8 cellular contexts compared by ENCODE assay signal in genomic region chr7:55570218-55570873, GRCh38. TPM values are rescaled to one million over a fixed set of nuclear protein-coding genes. Genes with fewer than 3 reads are reported as not detected.
DNase-seq lines count a peak whose midpoint lies in the region; ATAC-seq and TF ChIP-seq lines count a peak whose summit lies in the region.

No MANE protein-coding gene starts in this region.

- no peak for DNase-seq in AG04449 (ENCODE audit: low read depth, low spot score)
- DNase-seq in natural killer cell treated with Interleukin-12 subunit alpha and Interleukin-12 subunit beta and Interleukin-15 and Interleukin-18, amount 100 ng/mL, for 72 hours (ENCODE audit: low spot score): no peak
- DNase-seq in SW 1271 (lab: John Stamatoyannopoulos, UW): no peak
- DNase-seq in HuH-7 (ENCODE audit: low spot score): no peak
- DNase-seq in GM19238 (ENCODE audit: insufficient read length, low spot score): no peak

- no peaks in the 10 kb centered on the region for H3K27me3 Mint-ChIP-seq in activated naive CD8-positive, alpha-beta T cell
- H3K27me3 Mint-ChIP-seq in natural killer cell treated with Interleukin-12 subunit alpha and Interleukin-12 subunit beta and Interleukin-15 and Interleukin-18, amount 100 ng/mL, for 72 hours: no peaks in the 10 kb centered on the region

- no peak for TF ChIP-seq CTCF in AG04449 (IDR thresholded peaks at IDR 0.05; ENCODE audit: insufficient read depth, low read length, missing control alignments)

- CTCF ChIA-PET in AG04449 (lab: Yijun Ruan, JAX): interaction anchor here (0.7 to 1.0 kb wide), 2 partner anchors 23 to 31 kb away, joined by 3 to 4 read pairs; no protein-coding TSS in a partner anchor

- H3K4me1 Mint-ChIP-seq in activated naive CD8-positive, alpha-beta T cell (ENCODE audit: low read depth): peaks cover 73% of the 10 kb centered on the region
- peaks cover 74 to 77% of the 10 kb centered on the region in 2 donors for H3K4me1 Mint-ChIP-seq in natural killer cell treated with Interleukin-12 subunit alpha and Interleukin-12 subunit beta and Interleukin-15 and Interleukin-18, amount 100 ng/mL, for 72 hours (ENCODE audit: low read depth in 2 of 2)

- peak; percentile 39 for ATAC-seq in HG03135 (IDR thresholded peaks at IDR 0.05; ENCODE audit: unreplicated experiment)
- peak; percentile 21 to 51 for ATAC-seq in natural killer cell treated with Interleukin-12 subunit alpha and Interleukin-12 subunit beta and Interleukin-15 and Interleukin-18, amount 100 ng/mL, for 72 hours

- peak overlapping the region; percentile 9 for H3K4me3 ChIP-seq in AG04449 (ENCODE audit: low read depth, low read length)

- no peaks in the 10 kb centered on the region for H3K9me3 Mint-ChIP-seq in activated naive CD8-positive, alpha-beta T cell (ENCODE audit: low read depth)
- no peaks in the 10 kb centered on the region for H3K9me3 Mint-ChIP-seq in natural killer cell treated with Interleukin-12 subunit alpha and Interleukin-12 subunit beta and Interleukin-15 and Interleukin-18, amount 100 ng/mL, for 72 hours

- H3K36me3 Mint-ChIP-seq in activated naive CD8-positive, alpha-beta T cell: peaks cover 7% of the 10 kb centered on the region
- H3K36me3 Mint-ChIP-seq in natural killer cell treated with Interleukin-12 subunit alpha and Interleukin-12 subunit beta and Interleukin-15 and Interleukin-18, amount 100 ng/mL, for 72 hours: peaks cover 29% of the 10 kb centered on the region

- in situ Hi-C loops in GM18951 (cut with MboI; ENCODE audit: low sequenced_read_pairs, unreplicated experiment): no loop called here

- H3K27ac Mint-ChIP-seq in activated naive CD8-positive, alpha-beta T cell: peak overlapping the region; percentile 94
- H3K27ac Mint-ChIP-seq in natural killer cell treated with Interleukin-12 subunit alpha and Interleukin-12 subunit beta and Interleukin-15 and Interleukin-18, amount 100 ng/mL, for 72 hours: peak overlapping the region; percentile 96 to 97

- H3K4me3 Mint-ChIP-seq in activated naive CD8-positive, alpha-beta T cell: peak overlapping the region; percentile 95
- peak overlapping the region; percentile 92 for H3K4me3 Mint-ChIP-seq in natural killer cell treated with Interleukin-12 subunit alpha and Interleukin-12 subunit beta and Interleukin-15 and Interleukin-18, amount 100 ng/mL, for 72 hours

- POLR2A ChIA-PET in AG04449 (lab: Yijun Ruan, JAX): no interaction called here

- peak; percentile 21 for TF ChIP-seq POLR2A in GM18951 (IDR thresholded peaks at IDR 0.05; ENCODE audit: extremely low read depth, insufficient read depth, insufficient read length)

RNA-seq across cellular contexts. Expression of gene VOPP1, which starts 2.0 kb away (rescaled TPM):
- total RNA-seq in natural killer cell treated with Interleukin-12 subunit alpha and Interleukin-12 subunit beta and Interleukin-15 and Interleukin-18, amount 100 ng/mL, for 72 hours: 100 to 1,000 TPM; 204 to 244 TPM
